7 cellular contexts compared by ENCODE assay signal in genomic region chr1:194289569-194290266, GRCh38.
DNase-seq lines count a peak whose midpoint lies in the region; ATAC-seq and TF ChIP-seq lines count a peak whose summit lies in the region.

No MANE protein-coding gene starts in this region.

- no TSS peak for BruUV-seq in MCF 10A (replicated peaks; lab: Mats Ljungman, UMichigan)

- CTCF ChIA-PET in MCF 10A (lab: Yijun Ruan, JAX) = no interaction called here

- intact Hi-C loops in MCF 10A (cut with micrococcal nuclease) = loop anchor here (10.0 kb wide), 1 partner anchor 1515 kb away; no protein-coding TSS in a partner anchor

- H3K27ac Mint-ChIP-seq in MCF 10A (ENCODE audit: low read depth, unreplicated experiment) = no peak overlapping the region

- H3K9me3 Mint-ChIP-seq in MCF 10A (ENCODE audit: unreplicated experiment) = no peaks in the 10 kb centered on the region

- H3K27me3 Mint-ChIP-seq in MCF 10A (ENCODE audit: insufficient read depth, unreplicated experiment) = no peaks in the 10 kb centered on the region

- H3K36me3 Mint-ChIP-seq in MCF 10A (ENCODE audit: insufficient read depth, unreplicated experiment) = no peaks in the 10 kb centered on the region

- peak; percentile 26 to 35 for DNase-seq in activated CD4-positive, alpha-beta T cell treated with anti-CD3 and anti-CD28 coated beads, Interleukin-2, amount 50 U/mL, for 4 hours
- peak in 2 of 3 experiments; percentile 17 to 24 for DNase-seq in stimulated activated CD4-positive, alpha-beta T cell treated with anti-CD3 and anti-CD28 coated beads, TNF-alpha, amount 100 ng/mL, for 4 hours (ENCODE audit: low read depth in 3 of 3)
- no peak for DNase-seq in MCF 10A (ENCODE audit: unreplicated experiment)
- DNase-seq in NCI-H2227 (lab: John Stamatoyannopoulos, UW; ENCODE audit: unreplicated experiment) = no peak
- DNase-seq in anterior cingulate cortex (lab: John Stamatoyannopoulos, UW) = no peak

- H3K4me1 Mint-ChIP-seq in MCF 10A (ENCODE audit: insufficient read depth, unreplicated experiment) = no peaks in the 10 kb centered on the region

- no peak overlapping the region for H3K4me3 Mint-ChIP-seq in MCF 10A (ENCODE audit: unreplicated experiment)

- no peak for TF ChIP-seq CTCF in MCF 10A (IDR thresholded peaks at IDR 0.05; ENCODE audit: unreplicated experiment)

- POLR2A ChIA-PET in MCF 10A (lab: Yijun Ruan, JAX) = interaction anchor here (0.8 kb wide), 1 partner anchor 40 kb away, joined by 3 read pairs; no protein-coding TSS in a partner anchor

- peak; percentile 96 for ATAC-seq in GM19372 (IDR thresholded peaks at IDR 0.05; ENCODE audit: low read depth, unreplicated experiment)
- peak; percentile 97 for ATAC-seq in HG03159 (IDR thresholded peaks at IDR 0.05; ENCODE audit: unreplicated experiment)

Comparison
In these comparisons a context has a peak if more than half of its experiments do, and no peak if none do; other contexts are left out.
1. DNase-seq: peak in activated CD4-positive, alpha-beta T cell treated with anti-CD3 and anti-CD28 coated beads, Interleukin-2, amount 50 U/mL, for 4 hours (2 of 2) and stimulated activated CD4-positive, alpha-beta T cell treated with anti-CD3 and anti-CD28 coated beads, TNF-alpha, amount 100 ng/mL, for 4 hours (2 of 3); none in MCF 10A (single experiment), NCI-H2227 (single experiment) and anterior cingulate cortex (0 of 58).